ENCODE assay signal across 16 cellular contexts in the genomic region with DNA sequence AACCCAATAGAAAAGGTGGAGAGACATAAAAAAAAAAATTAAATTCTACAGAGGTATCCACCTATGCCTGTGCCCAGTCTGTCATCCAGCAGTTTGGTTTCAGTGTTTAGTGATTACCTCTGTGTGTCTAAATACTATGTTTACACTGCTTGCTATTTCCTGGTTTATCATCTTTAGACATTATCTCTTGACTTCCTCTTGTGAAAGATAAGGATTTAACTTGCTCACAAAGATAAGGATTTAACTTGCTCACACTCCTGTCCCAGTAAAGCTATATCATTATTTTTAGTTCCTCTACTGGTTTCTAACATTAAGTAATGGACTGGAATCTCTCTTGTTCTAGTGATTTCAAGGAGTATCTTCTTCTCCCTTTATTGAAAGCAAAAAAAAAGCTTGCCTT. TPM values are rescaled to one million over a fixed set of nuclear protein-coding genes. Genes with fewer than 3 reads are reported as not detected.
A peak's percentile ranks its signal among the peaks of the same experiment; 100 is the strongest.
DNase-seq lines count a peak whose midpoint lies in the region; ATAC-seq and TF ChIP-seq lines count a peak whose summit lies in the region.
"Had no signal": no experiment of that assay in that cellular context is flagged by ENCODE, and none has a peak within 500 bp of the region (broad histone marks: within the 10 kb centered on the region; RNA-seq: fewer than 3 reads in every experiment).

No MANE protein-coding gene starts in this region.

- no peak for ATAC-seq in HG02642 (IDR thresholded peaks at IDR 0.05; ENCODE audit: poor library complexity, unreplicated experiment)

- no peak for TF ChIP-seq CTCF in NB4 (IDR thresholded peaks at IDR 0.05; ENCODE audit: low read depth, low read length)

- H3K4me3 ChIP-seq in NB4 (ENCODE audit: low read depth, low read length), result no peak overlapping the region

- TF ChIP-seq POLR2A in NB4 (IDR thresholded peaks at IDR 0.05; ENCODE audit: extremely low read depth, insufficient read length), result no peak

- DNase-seq in SIG-M5 treated with dmso at 0.1 percent for 504 hours (lab: John Stamatoyannopoulos, UW; ENCODE audit: unreplicated experiment), result peak; percentile 13
- no peak for DNase-seq in SIG-M5 (lab: John Stamatoyannopoulos, UW)
- DNase-seq in NB4 (ENCODE audit: low read depth), result peak; percentile 27
- DNase-seq in amniotic epithelial cell (ENCODE audit: low read depth), result peak; percentile 26
- no peak for DNase-seq in NK-92 (lab: John Stamatoyannopoulos, UW; ENCODE audit: unreplicated experiment)
- no peak for DNase-seq in DMS79 treated with DMSO at 0.1 percent for 48 hours (lab: John Stamatoyannopoulos, UW)
- DNase-seq in HT-29 (ENCODE audit: low spot score), result no peak
- DNase-seq: CD4-positive, alpha-beta T cell; H9; NCI-H1105 treated with DMSO at 0.1 percent for 48 hours; NCI-H187 treated with DMSO at 0.1 percent for 48 hours; NCI-H446 treated with DMSO at 0.1 percent for 48 hours; NCI-H748 treated with DMSO at 0.1 percent for 48 hours; SHP77 treated with DMSO at 0.1 percent for 48 hours; SW 1271 had no signal

RNA-seq across cellular contexts. Expression of gene ZFR, which starts 53.9 kb away (rescaled TPM):
- 61.0 and 74.6 TPM in 2 replicates for total RNA-seq in HT-29 (2014; rRNA removed; shearing (Covaris generic))

Comparison
In these comparisons a context has a peak if more than half of its experiments do, and no peak if none do; other contexts are left out.
1. DNase-seq: peak in SIG-M5 treated with dmso at 0.1 percent for 504 hours (single experiment), NB4 (single experiment) and amniotic epithelial cell (single experiment); none in SIG-M5 (single experiment), NK-92 (single experiment), DMS79 treated with DMSO at 0.1 percent for 48 hours (single experiment) and HT-29 (single experiment).